ENCODE assay signal across 24 cellular contexts in genomic region chr18:55688066-55688465, GRCh38.
"Had no signal": no experiment of that assay in that cellular context is flagged by ENCODE, and none has a peak within 500 bp of the region (broad histone marks: within the 10 kb centered on the region; RNA-seq: fewer than 3 reads in every experiment).

No MANE protein-coding gene starts in this region.

- H2AFZ ChIP-seq: hepatocyte had no signal

- H3K4me1 Mint-ChIP-seq: activated CD4-positive, alpha-beta T cell treated with anti-CD3 and anti-CD28 coated beads, Interleukin-2, amount 10 ng/mL, durations not matched to agents 7 days and 5 days; activated CD8-positive, alpha-beta memory T cell treated with anti-CD3 and anti-CD28 coated beads, Interleukin-2, amount 10 ng/mL, durations not matched to agents 7 days and 5 days; central memory CD8-positive, alpha-beta T cell had no signal

- H3K9me3 Mint-ChIP-seq: activated CD4-positive, alpha-beta T cell treated with anti-CD3 and anti-CD28 coated beads, Interleukin-2, amount 10 ng/mL, durations not matched to agents 7 days and 5 days; activated CD8-positive, alpha-beta T cell treated with anti-CD3 and anti-CD28 coated beads for 36 hours; activated T-helper 1 cell treated with anti-CD3 and anti-CD28 coated beads, Interleukin-12 subunit alpha, Interleukin-12 subunit beta, Interleukin-2, Interleukin-4 antibody, amounts not matched to agents 30 ng/mL and 10 ng/mL and 1 ng/mL, durations not matched to agents 14 hours and 24 hours and 36 hours; natural killer cell treated with Interleukin-12 subunit alpha and Interleukin-12 subunit beta and Interleukin-15 and Interleukin-18, amount 100 ng/mL, for 72 hours had no signal

- ATAC-seq: activated CD8-positive, alpha-beta memory T cell treated with anti-CD3 and anti-CD28 coated beads, Interleukin-2, amount 10 ng/mL, durations not matched to agents 7 days and 5 days; activated CD8-positive, alpha-beta T cell treated with anti-CD3 and anti-CD28 coated beads for 36 hours; effector memory CD8-positive, alpha-beta T cell; natural killer cell treated with Interleukin-12 subunit alpha and Interleukin-12 subunit beta and Interleukin-15 and Interleukin-18, amount 100 ng/mL, for 72 hours had no signal

- H3K27me3 ChIP-seq: adrenal gland, esophagus muscularis mucosa, hepatocyte, thyroid gland had no signal

- H3K27me3 Mint-ChIP-seq: activated CD4-positive, alpha-beta T cell treated with anti-CD3 and anti-CD28 coated beads, Interleukin-2, amount 10 ng/mL, durations not matched to agents 7 days and 5 days; activated CD8-positive, alpha-beta memory T cell treated with anti-CD3 and anti-CD28 coated beads, Interleukin-2, amount 10 ng/mL, durations not matched to agents 7 days and 5 days; activated CD8-positive, alpha-beta T cell treated with anti-CD3 and anti-CD28 coated beads for 36 hours; activated naive CD8-positive, alpha-beta T cell; central memory CD8-positive, alpha-beta T cell; effector memory CD8-positive, alpha-beta T cell had no signal

- H3K36me3 Mint-ChIP-seq: activated CD8-positive, alpha-beta memory T cell treated with anti-CD3 and anti-CD28 coated beads, Interleukin-2, amount 10 ng/mL, durations not matched to agents 7 days and 5 days; activated naive CD8-positive, alpha-beta T cell; natural killer cell treated with Interleukin-12 subunit alpha and Interleukin-12 subunit beta and Interleukin-15 and Interleukin-18, amount 100 ng/mL, for 72 hours had no signal

- H3K27ac ChIP-seq: adrenal gland, ascending aorta, esophagus muscularis mucosa, hepatocyte, left ventricle myocardium inferior, thyroid gland, WERI-Rb-1 had no signal

- H3K4me1 ChIP-seq: adrenal gland, ascending aorta, esophagus muscularis mucosa, left ventricle myocardium inferior, thyroid gland had no signal

- H3K36me3 ChIP-seq: adrenal gland, ascending aorta, esophagus muscularis mucosa, left ventricle myocardium inferior, thyroid gland, WERI-Rb-1 had no signal

- H3K4me2 ChIP-seq: hepatocyte had no signal

- DNase-seq: activated CD4-positive, alpha-beta T cell treated with anti-CD3 and anti-CD28 coated beads, Interleukin-2, amount 10 ng/mL, durations not matched to agents 7 days and 5 days; activated CD4-positive, CD25-positive, alpha-beta regulatory T cell treated with anti-CD3 and anti-CD28 coated beads, Interleukin-2, amount 50 U/mL, for 72 hours; activated CD8-positive, alpha-beta memory T cell treated with anti-CD3 and anti-CD28 coated beads, Interleukin-2, amount 10 ng/mL, durations not matched to agents 7 days and 5 days; activated CD8-positive, alpha-beta T cell treated with anti-CD3 and anti-CD28 coated beads for 36 hours; activated gamma-delta T cell treated with Interleukin-2 at 50 U/mL for 16 hours; activated T-cell treated with anti-CD3 and anti-CD28 coated beads for 4 hours; adrenal gland; effector memory CD8-positive, alpha-beta T cell; glutamatergic neuron; kidney glomerular epithelial cell; left ventricle myocardium inferior; midbrain; stimulated activated CD4-positive, alpha-beta T cell treated with anti-CD3 and anti-CD28 coated beads, Interleukin-4, amount 100 ng/mL, for 24 hours; stimulated activated naive CD4-positive, alpha-beta T cell treated with Interleukin-2 at 50 U/mL for 16 hours; thyroid gland; WERI-Rb-1 had no signal

- H3K4me3 ChIP-seq: adrenal gland, ascending aorta, esophagus muscularis mucosa, hepatocyte, left ventricle myocardium inferior, thyroid gland had no signal

- H3K4me3 Mint-ChIP-seq: activated CD4-positive, alpha-beta T cell treated with anti-CD3 and anti-CD28 coated beads, Interleukin-2, amount 10 ng/mL, durations not matched to agents 7 days and 5 days; activated CD8-positive, alpha-beta memory T cell treated with anti-CD3 and anti-CD28 coated beads, Interleukin-2, amount 10 ng/mL, durations not matched to agents 7 days and 5 days; activated CD8-positive, alpha-beta T cell treated with anti-CD3 and anti-CD28 coated beads for 36 hours; activated naive CD8-positive, alpha-beta T cell; activated T-helper 1 cell treated with anti-CD3 and anti-CD28 coated beads, Interleukin-12 subunit alpha, Interleukin-12 subunit beta, Interleukin-2, Interleukin-4 antibody, amounts not matched to agents 30 ng/mL and 10 ng/mL and 1 ng/mL, durations not matched to agents 14 hours and 24 hours and 36 hours; central memory CD8-positive, alpha-beta T cell; effector memory CD8-positive, alpha-beta T cell; natural killer cell treated with Interleukin-12 subunit alpha and Interleukin-12 subunit beta and Interleukin-15 and Interleukin-18, amount 100 ng/mL, for 72 hours had no signal

- H3K79me2 ChIP-seq: hepatocyte had no signal

- H3K27ac Mint-ChIP-seq: activated CD4-positive, alpha-beta T cell treated with anti-CD3 and anti-CD28 coated beads, Interleukin-2, amount 10 ng/mL, durations not matched to agents 7 days and 5 days; activated CD8-positive, alpha-beta memory T cell treated with anti-CD3 and anti-CD28 coated beads, Interleukin-2, amount 10 ng/mL, durations not matched to agents 7 days and 5 days; activated CD8-positive, alpha-beta T cell treated with anti-CD3 and anti-CD28 coated beads for 36 hours; activated naive CD8-positive, alpha-beta T cell; activated T-helper 1 cell treated with anti-CD3 and anti-CD28 coated beads, Interleukin-12 subunit alpha, Interleukin-12 subunit beta, Interleukin-2, Interleukin-4 antibody, amounts not matched to agents 30 ng/mL and 10 ng/mL and 1 ng/mL, durations not matched to agents 14 hours and 24 hours and 36 hours; effector memory CD8-positive, alpha-beta T cell; natural killer cell treated with Interleukin-12 subunit alpha and Interleukin-12 subunit beta and Interleukin-15 and Interleukin-18, amount 100 ng/mL, for 72 hours; progenitor cell of endocrine pancreas had no signal
